In the genomic region with DNA sequence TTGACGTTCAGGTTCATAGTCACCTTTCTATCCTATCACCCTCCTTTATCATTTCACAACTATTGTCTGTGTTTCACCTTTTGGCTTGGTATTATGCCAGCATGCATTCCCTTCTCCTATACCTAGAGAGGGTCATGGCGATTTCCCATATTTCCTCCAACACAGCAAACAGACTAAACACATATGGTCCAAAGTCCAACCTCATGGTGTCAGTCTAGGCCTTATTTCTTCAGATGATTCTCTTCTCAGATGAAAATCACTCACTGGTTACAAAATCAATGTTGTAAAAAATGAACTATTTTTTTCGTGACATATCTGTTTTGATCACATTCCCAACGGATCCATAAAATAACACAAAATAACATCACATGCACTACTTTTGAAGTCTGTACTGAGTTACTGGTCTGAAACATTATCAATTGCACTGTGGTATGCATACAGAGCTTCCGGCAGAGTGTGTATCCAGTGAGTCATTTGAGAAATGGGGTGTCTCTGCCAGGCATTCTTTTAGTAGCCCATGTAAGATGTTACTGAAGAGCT, we compare ENCODE assay signal across 15 cellular contexts.
DNase-seq lines count a peak whose midpoint lies in the region; ATAC-seq, FAIRE-seq and TF ChIP-seq lines count a peak whose summit lies in the region.
"Had no signal": no experiment of that assay in that cellular context is flagged by ENCODE, and none has a peak within 500 bp of the region (broad histone marks: within the 10 kb centered on the region; RNA-seq: fewer than 3 reads in every experiment).

No MANE protein-coding gene starts in this region.

- POLR2A ChIA-PET in K562 (lab: Yijun Ruan, JAX), result interaction anchor here (0.6 kb wide), 1 partner anchor 19 kb away, joined by 3 read pairs; no protein-coding TSS in a partner anchor

- no peak for FAIRE-seq in K562 (lab: Jason Lieb, UNC)
- FAIRE-seq: frontal cortex, GM12892 had no signal

- H3K9me3 ChIP-seq in K562 (replicated peaks; ENCODE audit: control insufficient read depth, insufficient read depth, low read depth, low read length), result no peaks in the 10 kb centered on the region
- H3K9me3 ChIP-seq in left lung, result no peaks in the 10 kb centered on the region
- H3K9me3 ChIP-seq: lower lobe of right lung had no signal

- intact Hi-C loops in K562 (cut with micrococcal nuclease) (loop anchor here (2.0 kb wide), 1 partner anchor 142 kb away; no protein-coding TSS in a partner anchor), left lung (cut with DNase I) (no loop called here)

- H3K27me3 ChIP-seq in K562 (ENCODE audit: control insufficient read depth in 2 of 2, insufficient read depth in 2 of 2, low read length in 2 of 2) (no peaks in the 10 kb centered on the region), left lung (no peaks in the 10 kb centered on the region)

- no peak overlapping the region for H3K9ac ChIP-seq in K562 (ENCODE audit: insufficient read depth in 1 of 2, low read depth in 2 of 2, low read length in 2 of 2)

- no peak overlapping the region for H3K4me3 ChIP-seq in K562
- H3K4me3 ChIP-seq in left lung, result no peak overlapping the region
- H3K4me3 ChIP-seq: lower lobe of right lung had no signal

- H3K36me3 ChIP-seq in K562 (ENCODE audit: control insufficient read depth, insufficient read depth, low read length) (no peaks in the 10 kb centered on the region), left lung (no peaks in the 10 kb centered on the region)
- H3K36me3 ChIP-seq: lower lobe of right lung had no signal

- BruUV-seq in K562 (replicated peaks; lab: Mats Ljungman, UMichigan), result no TSS peak

- TF ChIP-seq RAD21 in K562 (CRISPR knock-in tag; conservative IDR thresholded peaks at IDR 0.05 in 1 of 2, IDR thresholded peaks at IDR 0.05 in 1 of 2), result peak in 1 of 2 experiments; percentile 38; a peak in 2 of 4 replicates

- H3K4me2 ChIP-seq in K562 (ENCODE audit: insufficient read depth, low read length), result no peak overlapping the region

- CTCF ChIA-PET in K562 (lab: Yijun Ruan, JAX; ENCODE audit: low intra/inter-chr PET ratio), result no interaction called here

- TF ChIP-seq CTCF in AG09319 (IDR thresholded peaks at IDR 0.05; ENCODE audit: low read depth, low read length) (no peak), K562 (IDR thresholded peaks at IDR 0.05 in 2 of 3, conservative IDR thresholded peaks at IDR 0.05 in 1 of 3; ENCODE audit: insufficient read depth in 2 of 3, low read depth in 1 of 3, low read length in 3 of 3) (no peak; a peak in 1 of 6 replicates), left lung (IDR thresholded peaks at IDR 0.05) (no peak)

- DNase-seq in AG09319 (ENCODE audit: extremely low read depth, low read depth) (peak; percentile 41), HuH-7.5 (ENCODE audit: low spot score) (peak; percentile 13), K562 (ENCODE audit: extremely low read depth in 1 of 4, low spot score in 3 of 4) (no peak), left lung (no peak), DMS79 (lab: John Stamatoyannopoulos, UW) (no peak), NCI-H524 (lab: John Stamatoyannopoulos, UW) (no peak), COR-L47 (lab: John Stamatoyannopoulos, UW) (no peak)
- DNase-seq in activated CD4-positive, alpha-beta T cell treated with anti-CD3 and anti-CD28 coated beads for 1 hour, result no peak
- DNase-seq: activated CD8-positive, alpha-beta memory T cell treated with anti-CD3 and anti-CD28 coated beads for 24 hours; amygdala; CD4-positive, alpha-beta T cell; lower lobe of right lung; NCI-H510A had no signal

- peak; percentile 63 for ATAC-seq in K562
- peak; percentile 62 for ATAC-seq in left lung

- no peaks in the 10 kb centered on the region for H3K79me2 ChIP-seq in K562 (ENCODE audit: control insufficient read depth, insufficient read depth, low read length)

- H3K27ac ChIP-seq in K562 (ENCODE audit: extremely low read depth, low read depth, low read length), result no peak overlapping the region
- no peak overlapping the region for H3K27ac ChIP-seq in left lung
- H3K27ac ChIP-seq: lower lobe of right lung had no signal

- H3K4me1 ChIP-seq in K562 (replicated peaks in 1 of 2; ENCODE audit: control insufficient read depth in 2 of 2, insufficient read depth in 2 of 2, low read length in 2 of 2) (no peaks in the 10 kb centered on the region), left lung (no peaks in the 10 kb centered on the region)
- H3K4me1 ChIP-seq: lower lobe of right lung had no signal

- TF ChIP-seq EP300 in K562 (IDR thresholded peaks at IDR 0.05; ENCODE audit: low read length), result no peak

- 8% methylated on average over 5 of the region's 5 CpGs for WGBS in K562 (ENCODE audit: insufficient coverage, low coverage, missing lambda C conversion rate)

- no peak for TF ChIP-seq POLR2A in K562 (conservative IDR thresholded peaks at IDR 0.05)

- no peak overlapping the region for H2AFZ ChIP-seq in K562 (ENCODE audit: low read depth, low read length)

- no peaks in the 10 kb centered on the region for H4K20me1 ChIP-seq in K562 (replicated peaks; ENCODE audit: control insufficient read depth, insufficient read depth, low read length)

- H3K9me1 ChIP-seq in K562 (ENCODE audit: control insufficient read depth, insufficient read depth, low read length), result no peaks in the 10 kb centered on the region

- in situ Hi-C loops in K562 (cut with MboI), result no loop called here

TF ChIP-seq in K562, 482 proteins besides CTCF, POLR2A, EP300 and RAD21 (continues in another document):
- TF ChIP-seq, protein P1, sequence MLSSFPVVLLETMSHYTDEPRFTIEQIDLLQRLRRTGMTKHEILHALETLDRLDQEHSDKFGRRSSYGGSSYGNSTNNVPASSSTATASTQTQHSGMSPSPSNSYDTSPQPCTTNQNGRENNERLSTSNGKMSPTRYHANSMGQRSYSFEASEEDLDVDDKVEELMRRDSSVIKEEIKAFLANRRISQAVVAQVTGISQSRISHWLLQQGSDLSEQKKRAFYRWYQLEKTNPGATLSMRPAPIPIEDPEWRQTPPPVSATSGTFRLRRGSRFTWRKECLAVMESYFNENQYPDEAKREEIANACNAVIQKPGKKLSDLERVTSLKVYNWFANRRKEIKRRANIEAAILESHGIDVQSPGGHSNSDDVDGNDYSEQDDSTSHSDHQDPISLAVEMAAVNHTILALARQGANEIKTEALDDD (IDR thresholded peaks at IDR 0.05), result no peak
- TF ChIP-seq, protein P2, sequence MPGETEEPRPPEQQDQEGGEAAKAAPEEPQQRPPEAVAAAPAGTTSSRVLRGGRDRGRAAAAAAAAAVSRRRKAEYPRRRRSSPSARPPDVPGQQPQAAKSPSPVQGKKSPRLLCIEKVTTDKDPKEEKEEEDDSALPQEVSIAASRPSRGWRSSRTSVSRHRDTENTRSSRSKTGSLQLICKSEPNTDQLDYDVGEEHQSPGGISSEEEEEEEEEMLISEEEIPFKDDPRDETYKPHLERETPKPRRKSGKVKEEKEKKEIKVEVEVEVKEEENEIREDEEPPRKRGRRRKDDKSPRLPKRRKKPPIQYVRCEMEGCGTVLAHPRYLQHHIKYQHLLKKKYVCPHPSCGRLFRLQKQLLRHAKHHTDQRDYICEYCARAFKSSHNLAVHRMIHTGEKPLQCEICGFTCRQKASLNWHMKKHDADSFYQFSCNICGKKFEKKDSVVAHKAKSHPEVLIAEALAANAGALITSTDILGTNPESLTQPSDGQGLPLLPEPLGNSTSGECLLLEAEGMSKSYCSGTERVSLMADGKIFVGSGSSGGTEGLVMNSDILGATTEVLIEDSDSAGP (CRISPR knock-in tag; IDR thresholded peaks at IDR 0.05), result no peak
- TF ChIP-seq CSDE1 (IDR thresholded peaks at IDR 0.05) (no peak), EZH2 (IDR thresholded peaks at IDR 0.05; ENCODE audit: borderline replicate concordance, low read depth, low read length) (no peak), OTX1 (CRISPR knock-in tag; IDR thresholded peaks at IDR 0.05) (no peak), SIRT6 (IDR thresholded peaks at IDR 0.05; ENCODE audit: low read depth, low read length) (no peak), FOXJ3 (CRISPR knock-in tag; IDR thresholded peaks at IDR 0.05) (no peak), HDAC2 (IDR thresholded peaks at IDR 0.05) (no peak), CCNT2 (IDR thresholded peaks at IDR 0.05; ENCODE audit: borderline replicate concordance, extremely low read depth, insufficient read length, low read depth, low read length) (no peak), RHOXF2B (CRISPR knock-in tag; conservative IDR thresholded peaks at IDR 0.05) (no peak), KLF13 (tag; IDR thresholded peaks at IDR 0.05; ENCODE audit: borderline replicate concordance, low read depth) (no peak), STAT5A (IDR thresholded peaks at IDR 0.05; ENCODE audit: borderline replicate concordance, low read length) (no peak), RBM39 (optimal IDR thresholded peaks at IDR 0.05; ENCODE audit: low read depth, low read length) (no peak), PHF20 (IDR thresholded peaks at IDR 0.05; ENCODE audit: partially characterized antibody) (no peak), HMG20A (CRISPR knock-in tag; conservative IDR thresholded peaks at IDR 0.05) (no peak)
- TF ChIP-seq, protein P3, sequence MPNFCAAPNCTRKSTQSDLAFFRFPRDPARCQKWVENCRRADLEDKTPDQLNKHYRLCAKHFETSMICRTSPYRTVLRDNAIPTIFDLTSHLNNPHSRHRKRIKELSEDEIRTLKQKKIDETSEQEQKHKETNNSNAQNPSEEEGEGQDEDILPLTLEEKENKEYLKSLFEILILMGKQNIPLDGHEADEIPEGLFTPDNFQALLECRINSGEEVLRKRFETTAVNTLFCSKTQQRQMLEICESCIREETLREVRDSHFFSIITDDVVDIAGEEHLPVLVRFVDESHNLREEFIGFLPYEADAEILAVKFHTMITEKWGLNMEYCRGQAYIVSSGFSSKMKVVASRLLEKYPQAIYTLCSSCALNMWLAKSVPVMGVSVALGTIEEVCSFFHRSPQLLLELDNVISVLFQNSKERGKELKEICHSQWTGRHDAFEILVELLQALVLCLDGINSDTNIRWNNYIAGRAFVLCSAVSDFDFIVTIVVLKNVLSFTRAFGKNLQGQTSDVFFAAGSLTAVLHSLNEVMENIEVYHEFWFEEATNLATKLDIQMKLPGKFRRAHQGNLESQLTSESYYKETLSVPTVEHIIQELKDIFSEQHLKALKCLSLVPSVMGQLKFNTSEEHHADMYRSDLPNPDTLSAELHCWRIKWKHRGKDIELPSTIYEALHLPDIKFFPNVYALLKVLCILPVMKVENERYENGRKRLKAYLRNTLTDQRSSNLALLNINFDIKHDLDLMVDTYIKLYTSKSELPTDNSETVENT (CRISPR knock-in tag; IDR thresholded peaks at IDR 0.05), result no peak

Comparison
In these comparisons a context has a peak if more than half of its experiments do, and no peak if none do; other contexts are left out.
1. DNase-seq: peak in AG09319 (single experiment) and HuH-7.5 (single experiment); none in K562 (0 of 4), left lung (0 of 2), DMS79 (single experiment), NCI-H524 (0 of 2), COR-L47 (single experiment) and activated CD4-positive, alpha-beta T cell treated with anti-CD3 and anti-CD28 coated beads for 1 hour (single experiment).